In the genomic region with DNA sequence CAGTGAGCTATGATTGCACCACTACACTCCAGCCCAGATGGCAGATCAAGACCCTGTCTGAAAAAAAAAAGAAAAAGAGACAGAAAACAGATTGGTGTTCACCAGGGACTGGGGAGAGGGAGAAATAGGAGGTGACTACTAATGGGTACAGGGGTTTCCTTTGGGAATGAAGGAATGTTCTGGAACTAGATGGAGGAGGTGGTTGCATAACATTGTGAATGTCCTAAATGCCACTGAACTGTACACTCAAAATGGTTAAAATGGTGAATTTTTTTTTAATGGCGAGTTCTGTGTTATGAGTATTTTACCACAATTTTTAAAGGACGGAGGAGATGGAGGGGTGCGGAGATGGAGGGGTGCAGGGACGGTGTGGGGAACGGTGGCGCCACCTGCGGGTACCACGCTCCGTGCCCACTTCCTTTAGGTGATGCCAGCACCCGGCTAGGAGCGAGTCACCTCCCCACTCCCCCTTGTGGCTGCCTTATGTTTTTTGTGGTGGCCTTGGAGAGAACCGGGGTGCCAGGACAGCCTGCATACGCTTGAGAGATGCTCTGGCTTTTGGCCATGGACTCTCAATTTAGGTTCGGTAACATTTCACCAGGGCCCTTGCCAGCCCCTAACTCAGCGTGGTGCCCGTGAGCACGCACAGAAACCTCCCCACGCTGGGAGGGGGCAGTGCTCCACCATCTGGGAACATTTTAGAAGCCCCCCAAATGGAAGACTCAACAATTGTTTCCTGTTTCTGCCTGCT, we compare ENCODE assay signal across 8 cellular contexts. TPM values are rescaled to one million over a fixed set of nuclear protein-coding genes. Genes with fewer than 3 reads are reported as not detected.
A peak's percentile ranks its signal among the peaks of the same experiment; 100 is the strongest.
DNase-seq lines count a peak whose midpoint lies in the region; ATAC-seq and TF ChIP-seq lines count a peak whose summit lies in the region.

No MANE protein-coding gene starts in this region.

- H3K27ac ChIP-seq in WERI-Rb-1, result no peak overlapping the region
- H3K27ac ChIP-seq in right lobe of liver, result peak overlapping the region; percentile 65 to 84 (median 79)

- H3K9me3 ChIP-seq in WERI-Rb-1 (ENCODE audit: severe bottlenecking), result no peaks in the 10 kb centered on the region
- no peaks in the 10 kb centered on the region for H3K9me3 ChIP-seq in right lobe of liver

- H3K36me3 ChIP-seq in WERI-Rb-1, result no peaks in the 10 kb centered on the region
- H3K36me3 ChIP-seq in right lobe of liver, result no peaks in the 10 kb centered on the region

- no peaks in the 10 kb centered on the region for H3K27me3 ChIP-seq in WERI-Rb-1 (ENCODE audit: insufficient read depth, low read depth, severe bottlenecking)
- no peaks in the 10 kb centered on the region for H3K27me3 ChIP-seq in right lobe of liver

- TF ChIP-seq CTCF in WERI-Rb-1 (IDR thresholded peaks at IDR 0.05; ENCODE audit: low read depth, low read length) (peak; percentile 78), right lobe of liver (IDR thresholded peaks at IDR 0.05) (peak; percentile 49 to 67 (median 60))

- in situ Hi-C loops in T47D (cut with HindIII; ENCODE audit: low pct_unique_long_range_greater_than_20kb, low sequenced_read_pairs), result no loop called here

- peak; percentile 65 for DNase-seq in AG20443 (ENCODE audit: low spot score)
- peak; percentile 51 for DNase-seq in NCI-H1092 (lab: John Stamatoyannopoulos, UW)
- DNase-seq in WERI-Rb-1, result peak; percentile 51
- peak; percentile 62 to 88 for DNase-seq in T47D (ENCODE audit: low read depth in 1 of 2, low spot score in 1 of 2)
- peak; percentile 51 to 80 (median 78) for DNase-seq in right lobe of liver
- peak; percentile 78 for DNase-seq in stimulated activated CD8-positive, alpha-beta memory T cell treated with anti-CD3 and anti-CD28 coated beads, Interleukin-4, amount 100 ng/mL, for 48 hours

- intact Hi-C loops in right lobe of liver (cut with DNase I), result loop anchor here in 1 of 2 donors (10.0 kb wide), 1 partner anchor 114 kb away; no protein-coding TSS in a partner anchor

- H3K4me3 ChIP-seq in WERI-Rb-1 (ENCODE audit: low read depth, low read length) (no peak overlapping the region), right lobe of liver (no peak overlapping the region)

- H3K4me1 ChIP-seq in right lobe of liver, result peaks cover 0 to 40% (median 12%) of the 10 kb centered on the region in 4 donors

- 9% methylated on average over 10 of the region's 18 CpGs for WGBS in right lobe of liver (ENCODE audit: insufficient coverage, low coverage, low lambda C conversion rate, missing lambda C conversion rate)

- peak; percentile 50 for ATAC-seq in GM19452 (IDR thresholded peaks at IDR 0.05; ENCODE audit: unreplicated experiment)
- peak; percentile 59 to 82 (median 75) for ATAC-seq in right lobe of liver
- no peak for ATAC-seq in HG03039 (IDR thresholded peaks at IDR 0.05; ENCODE audit: unreplicated experiment)

- TF ChIP-seq POLR2A in right lobe of liver (IDR thresholded peaks at IDR 0.05), result no peak

RNA-seq across cellular contexts. Expression of gene UBC, which starts 16.1 kb away (rescaled TPM):
- total RNA-seq in right lobe of liver, result 1,000 to 10,000 TPM in 1 of 6 experiments, 100 to 1,000 TPM in 5; 390 to 1,023 (median 604) TPM

RNA-seq across cellular contexts. Expression of gene SCARB1, which starts 34.7 kb away (rescaled TPM):
- total RNA-seq in right lobe of liver, result 100 to 1,000 TPM; 128 to 359 (median 214) TPM
